Comparison of ENCODE assay signal across 15 cellular contexts in genomic region chr2:179247318-179248023, GRCh38. TPM values are rescaled to one million over a fixed set of nuclear protein-coding genes. Genes with fewer than 3 reads are reported as not detected.
DNase-seq lines count a peak whose midpoint lies in the region; ATAC-seq and TF ChIP-seq lines count a peak whose summit lies in the region.
"Had no signal": no experiment of that assay in that cellular context is flagged by ENCODE, and none has a peak within 500 bp of the region (broad histone marks: within the 10 kb centered on the region; RNA-seq: fewer than 3 reads in every experiment).

No MANE protein-coding gene starts in this region.

- H3K4me3 Mint-ChIP-seq in memory B cell (peak overlapping the region; percentile 30), glutamatergic neuron (ENCODE audit: unreplicated experiment) (no peak overlapping the region)
- H3K4me3 Mint-ChIP-seq: activated CD8-positive, alpha-beta memory T cell treated with anti-CD3 and anti-CD28 coated beads, Interleukin-2, amount 10 ng/mL, durations not matched to agents 7 days and 5 days had no signal

- ATAC-seq in GM18499 (IDR thresholded peaks at IDR 0.05; ENCODE audit: insufficient read depth, unreplicated experiment) (peak; percentile 51), GM21529 (IDR thresholded peaks at IDR 0.05; ENCODE audit: unreplicated experiment) (peak; percentile 41), HG03520 (IDR thresholded peaks at IDR 0.05; ENCODE audit: unreplicated experiment) (peak; percentile 30), memory B cell (ENCODE audit: low read depth) (no peak)
- ATAC-seq: activated CD8-positive, alpha-beta memory T cell treated with anti-CD3 and anti-CD28 coated beads, Interleukin-2, amount 10 ng/mL, durations not matched to agents 7 days and 5 days had no signal

- H3K27me3 Mint-ChIP-seq in memory B cell: no peaks in the 10 kb centered on the region
- H3K27me3 Mint-ChIP-seq in glutamatergic neuron (ENCODE audit: unreplicated experiment): no peaks in the 10 kb centered on the region
- H3K27me3 Mint-ChIP-seq: activated CD8-positive, alpha-beta memory T cell treated with anti-CD3 and anti-CD28 coated beads, Interleukin-2, amount 10 ng/mL, durations not matched to agents 7 days and 5 days had no signal

- no peak for DNase-seq in memory B cell (ENCODE audit: low spot score in 2 of 2)
- DNase-seq in GOT3 (lab: John Stamatoyannopoulos, UW): no peak
- no peak for DNase-seq in mucosa of gallbladder (ENCODE audit: low spot score)
- no peak for DNase-seq in glutamatergic neuron
- DNase-seq in 8988T: no peak
- DNase-seq: activated CD8-positive, alpha-beta memory T cell treated with anti-CD3 and anti-CD28 coated beads, Interleukin-2, amount 10 ng/mL, durations not matched to agents 7 days and 5 days; C1 segment of cervical spinal cord; caudate nucleus; EL; kidney glomerular epithelial cell; retina; stimulated activated CD4-positive, alpha-beta T cell treated with anti-CD3 and anti-CD28 coated beads, Interleukin-1b, Interleukin-23, amount 100 ng/mL, for 48 hours had no signal

- peaks cover 40% of the 10 kb centered on the region for H3K4me1 Mint-ChIP-seq in memory B cell
- H3K4me1 Mint-ChIP-seq in glutamatergic neuron (ENCODE audit: low read depth, unreplicated experiment): peaks cover 1% of the 10 kb centered on the region

- TF ChIP-seq CTCF in glutamatergic neuron (IDR thresholded peaks at IDR 0.05; ENCODE audit: partially characterized antibody, unreplicated experiment): no peak

- no peak overlapping the region for H3K27ac Mint-ChIP-seq in memory B cell
- no peak overlapping the region for H3K27ac Mint-ChIP-seq in glutamatergic neuron (ENCODE audit: unreplicated experiment)
- H3K27ac Mint-ChIP-seq: activated CD8-positive, alpha-beta memory T cell treated with anti-CD3 and anti-CD28 coated beads, Interleukin-2, amount 10 ng/mL, durations not matched to agents 7 days and 5 days had no signal

- H3K36me3 Mint-ChIP-seq in memory B cell (peaks cover 5% of the 10 kb centered on the region), glutamatergic neuron (ENCODE audit: unreplicated experiment) (no peaks in the 10 kb centered on the region)
- H3K36me3 Mint-ChIP-seq: activated CD8-positive, alpha-beta memory T cell treated with anti-CD3 and anti-CD28 coated beads, Interleukin-2, amount 10 ng/mL, durations not matched to agents 7 days and 5 days had no signal

- H3K9me3 Mint-ChIP-seq in memory B cell (peaks cover 3% of the 10 kb centered on the region), glutamatergic neuron (ENCODE audit: unreplicated experiment) (peaks cover 2% of the 10 kb centered on the region)

RNA-seq across cellular contexts. Expression of gene SESTD1, which starts 17.2 kb away (rescaled TPM):
- total RNA-seq in mucosa of gallbladder (95.4 TPM), glutamatergic neuron (ENCODE audit: unreplicated experiment) (152 TPM)
